In the genomic region with DNA sequence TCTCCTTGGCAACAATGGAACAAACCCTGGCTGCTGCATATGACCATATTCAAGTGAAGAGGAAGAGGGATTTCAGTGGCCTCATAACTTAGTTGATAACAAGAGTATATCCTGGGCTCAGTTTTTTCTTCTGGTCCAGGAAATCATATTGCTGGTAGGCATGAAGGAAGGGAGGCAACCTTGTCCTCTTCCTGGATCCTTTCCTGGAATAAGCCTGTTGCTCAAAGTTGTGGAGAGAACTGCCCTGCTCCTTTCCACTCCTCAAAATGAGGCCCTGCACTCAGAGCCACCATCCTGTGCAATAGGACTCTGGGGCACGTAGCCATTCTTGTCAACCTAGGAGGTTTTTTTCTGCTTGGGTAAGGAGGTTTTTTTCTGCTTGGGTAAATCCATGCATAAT, we compare ENCODE assay signal across 23 cellular contexts.
"Had no signal": no experiment of that assay in that cellular context is flagged by ENCODE, and none has a peak within 500 bp of the region (broad histone marks: within the 10 kb centered on the region; RNA-seq: fewer than 3 reads in every experiment).

No MANE protein-coding gene starts in this region.

- H3K36me3 Mint-ChIP-seq: activated naive CD4-positive, alpha-beta T cell treated with anti-CD3 and anti-CD28 coated beads, Interleukin-2, amount 10 ng/mL, durations not matched to agents 7 days and 5 days; activated naive CD8-positive, alpha-beta T cell treated with anti-CD3 and anti-CD28 coated beads for 36 hours had no signal

- H3K27me3 ChIP-seq: MG63, Peyer's patch had no signal

- H3K27ac Mint-ChIP-seq: activated CD8-positive, alpha-beta T cell treated with anti-CD3 and anti-CD28 coated beads for 36 hours; activated naive CD4-positive, alpha-beta T cell treated with anti-CD3 and anti-CD28 coated beads, Interleukin-2, amount 10 ng/mL, durations not matched to agents 7 days and 5 days; activated naive CD8-positive, alpha-beta T cell treated with anti-CD3 and anti-CD28 coated beads for 36 hours; activated T-cell treated with anti-CD3 and anti-CD28 coated beads, Interleukin-2, amount 50 U/mL, for 72 hours; activated T-helper 2 cell treated with anti-CD3 and anti-CD28 coated beads, Interferon-gamma antibody, Interleukin-2, Interleukin-4, amounts not matched to agents 10 μg/mL and 5 μg/mL and 100 μg/mL, durations not matched to agents 14 hours and 24 hours and 36 hours; T-helper 1 cell treated with Interleukin-12 subunit alpha and Interleukin-12 subunit beta and Interleukin-4 antibody, amounts not matched to agents 30 μg/mL and 1 μg/mL, for 36 hours had no signal

- H3K36me3 ChIP-seq: MG63, Peyer's patch had no signal

- H3K9me3 ChIP-seq: MG63, Peyer's patch had no signal

- H3K9me3 Mint-ChIP-seq: activated CD8-positive, alpha-beta T cell treated with anti-CD3 and anti-CD28 coated beads for 36 hours; activated naive CD4-positive, alpha-beta T cell treated with anti-CD3 and anti-CD28 coated beads, Interleukin-2, amount 10 ng/mL, durations not matched to agents 7 days and 5 days; activated naive CD8-positive, alpha-beta T cell treated with anti-CD3 and anti-CD28 coated beads for 36 hours; activated T-cell treated with anti-CD3 and anti-CD28 coated beads, Interleukin-2, amount 50 U/mL, for 72 hours; activated T-helper 2 cell treated with anti-CD3 and anti-CD28 coated beads, Interferon-gamma antibody, Interleukin-2, Interleukin-4, amounts not matched to agents 10 μg/mL and 5 μg/mL and 100 μg/mL, durations not matched to agents 14 hours and 24 hours and 36 hours; T-helper 1 cell treated with Interleukin-12 subunit alpha and Interleukin-12 subunit beta and Interleukin-4 antibody, amounts not matched to agents 30 μg/mL and 1 μg/mL, for 36 hours had no signal

- DNase-seq: activated CD4-positive, alpha-beta T cell treated with anti-CD3 and anti-CD28 coated beads for 4 hours; activated CD8-positive, alpha-beta memory T cell treated with anti-CD3 and anti-CD28 coated beads, Interleukin-2, amount 50 U/mL, for 4 hours; activated CD8-positive, alpha-beta T cell treated with anti-CD3 and anti-CD28 coated beads for 36 hours; activated gamma-delta T cell treated with Interleukin-2 at 50 U/mL for 16 hours; activated naive CD4-positive, alpha-beta T cell treated with anti-CD3 and anti-CD28 coated beads, Interleukin-2, amount 10 ng/mL, durations not matched to agents 7 days and 5 days; activated naive CD8-positive, alpha-beta T cell treated with anti-CD3 and anti-CD28 coated beads for 36 hours; activated T-cell treated with anti-CD3 and anti-CD28 coated beads, Interleukin-2, amount 50 U/mL, for 72 hours; anterior cingulate cortex; MG63; MV-4-11; NCI-H1092 treated with DMSO at 0.1 percent for 48 hours; NCI-H1436; NCI-H1694 treated with DMSO at 0.1 percent for 48 hours; NCI-H2029 treated with DMSO at 0.1 percent for 48 hours; NCI-H510A treated with DMSO at 0.1 percent for 48 hours; NCI-H69; NK-92 treated with Interleukin-12 subunit alpha and Interleukin-12 subunit beta, amount 100 ng/mL, for 24 hours; Peyer's patch; SHP77 treated with DMSO at 0.1 percent for 48 hours had no signal

- H3K4me3 Mint-ChIP-seq: activated CD8-positive, alpha-beta T cell treated with anti-CD3 and anti-CD28 coated beads for 36 hours; activated naive CD4-positive, alpha-beta T cell treated with anti-CD3 and anti-CD28 coated beads, Interleukin-2, amount 10 ng/mL, durations not matched to agents 7 days and 5 days; activated naive CD8-positive, alpha-beta T cell treated with anti-CD3 and anti-CD28 coated beads for 36 hours; activated T-cell treated with anti-CD3 and anti-CD28 coated beads, Interleukin-2, amount 50 U/mL, for 72 hours; T-helper 1 cell treated with Interleukin-12 subunit alpha and Interleukin-12 subunit beta and Interleukin-4 antibody, amounts not matched to agents 30 μg/mL and 1 μg/mL, for 36 hours had no signal

- ATAC-seq: activated CD4-positive, CD25-positive, alpha-beta regulatory T cell treated with anti-CD3 and anti-CD28 coated beads, Interleukin-2, amount 50 U/mL, for 24 hours; activated CD8-positive, alpha-beta T cell treated with anti-CD3 and anti-CD28 coated beads for 36 hours; activated T-cell treated with anti-CD3 and anti-CD28 coated beads, Interleukin-2, amount 50 U/mL, for 72 hours had no signal

- H3K27me3 Mint-ChIP-seq: activated CD8-positive, alpha-beta T cell treated with anti-CD3 and anti-CD28 coated beads for 36 hours; activated naive CD8-positive, alpha-beta T cell treated with anti-CD3 and anti-CD28 coated beads for 36 hours had no signal

- H3K4me1 ChIP-seq: Peyer's patch had no signal

- H3K27ac ChIP-seq: Peyer's patch, RWPE1 had no signal

- H3K4me1 Mint-ChIP-seq: activated naive CD4-positive, alpha-beta T cell treated with anti-CD3 and anti-CD28 coated beads, Interleukin-2, amount 10 ng/mL, durations not matched to agents 7 days and 5 days; activated naive CD8-positive, alpha-beta T cell treated with anti-CD3 and anti-CD28 coated beads for 36 hours had no signal

- H3K4me3 ChIP-seq: MG63, Peyer's patch had no signal
